In genomic region chr11:103997082-103997481, GRCh38 we compare ENCODE assay signal across 20 cellular contexts. TPM values are rescaled to one million over a fixed set of nuclear protein-coding genes. Genes with fewer than 3 reads are reported as not detected.
A peak's percentile ranks its signal among the peaks of the same experiment; 100 is the strongest.
DNase-seq lines count a peak whose midpoint lies in the region; ATAC-seq and TF ChIP-seq lines count a peak whose summit lies in the region.
"Had no signal": no experiment of that assay in that cellular context is flagged by ENCODE, and none has a peak within 500 bp of the region (broad histone marks: within the 10 kb centered on the region; RNA-seq: fewer than 3 reads in every experiment).

No MANE protein-coding gene starts in this region.

- H3K4me1 Mint-ChIP-seq in stimulated activated naive CD8-positive, alpha-beta T cell treated with anti-CD3 and anti-CD28 coated beads, Interleukin-15, amount 100 ng/mL, for 72 hours, result no peaks in the 10 kb centered on the region
- H3K4me1 Mint-ChIP-seq in osteocyte (ENCODE audit: unreplicated experiment), result peaks cover 16% of the 10 kb centered on the region
- H3K4me1 Mint-ChIP-seq: activated CD4-positive, alpha-beta T cell treated with anti-CD3 and anti-CD28 coated beads, Interleukin-2, amount 10 ng/mL, durations not matched to agents 7 days and 5 days had no signal

- ATAC-seq in GM19043 (IDR thresholded peaks at IDR 0.05; ENCODE audit: low read depth, unreplicated experiment) (peak; percentile 50), GM21723 (IDR thresholded peaks at IDR 0.05; ENCODE audit: unreplicated experiment) (peak; percentile 59), HG03175 (IDR thresholded peaks at IDR 0.05; ENCODE audit: unreplicated experiment) (peak; percentile 61), left cardiac atrium (no peak)
- no peak for ATAC-seq in stimulated activated naive CD8-positive, alpha-beta T cell treated with anti-CD3 and anti-CD28 coated beads, Interleukin-15, amount 100 ng/mL, for 72 hours

- peaks cover 0 to 4% of the 10 kb centered on the region in 2 donors for H3K9me3 Mint-ChIP-seq in stimulated activated naive CD8-positive, alpha-beta T cell treated with anti-CD3 and anti-CD28 coated beads, Interleukin-15, amount 100 ng/mL, for 72 hours
- no peaks in the 10 kb centered on the region for H3K9me3 Mint-ChIP-seq in osteocyte (ENCODE audit: unreplicated experiment)
- H3K9me3 Mint-ChIP-seq: activated CD4-positive, alpha-beta T cell treated with anti-CD3 and anti-CD28 coated beads, Interleukin-2, amount 10 ng/mL, durations not matched to agents 7 days and 5 days; CD4-positive, alpha-beta T cell had no signal

- no peaks in the 10 kb centered on the region for H3K27me3 ChIP-seq in GM06990 (replicated peaks; ENCODE audit: control insufficient read depth, insufficient read depth, low read length)

- H3K27ac Mint-ChIP-seq in stimulated activated naive CD8-positive, alpha-beta T cell treated with anti-CD3 and anti-CD28 coated beads, Interleukin-15, amount 100 ng/mL, for 72 hours, result no peak overlapping the region
- H3K27ac Mint-ChIP-seq in osteocyte (ENCODE audit: unreplicated experiment), result no peak overlapping the region
- H3K27ac Mint-ChIP-seq: activated CD4-positive, alpha-beta T cell treated with anti-CD3 and anti-CD28 coated beads, Interleukin-2, amount 10 ng/mL, durations not matched to agents 7 days and 5 days; CD4-positive, alpha-beta T cell had no signal

- intact Hi-C loops in left cardiac atrium (cut with DNase I), result no loop called here

- H3K36me3 Mint-ChIP-seq in osteocyte (ENCODE audit: unreplicated experiment), result no peaks in the 10 kb centered on the region

- H3K4me3 Mint-ChIP-seq in stimulated activated naive CD8-positive, alpha-beta T cell treated with anti-CD3 and anti-CD28 coated beads, Interleukin-15, amount 100 ng/mL, for 72 hours, result no peak overlapping the region
- no peak overlapping the region for H3K4me3 Mint-ChIP-seq in osteocyte (ENCODE audit: unreplicated experiment)
- H3K4me3 Mint-ChIP-seq: activated CD4-positive, alpha-beta T cell treated with anti-CD3 and anti-CD28 coated beads, Interleukin-2, amount 10 ng/mL, durations not matched to agents 7 days and 5 days; CD4-positive, alpha-beta T cell had no signal

- H3K27me3 Mint-ChIP-seq in stimulated activated naive CD8-positive, alpha-beta T cell treated with anti-CD3 and anti-CD28 coated beads, Interleukin-15, amount 100 ng/mL, for 72 hours, result no peaks in the 10 kb centered on the region
- H3K27me3 Mint-ChIP-seq in osteocyte (ENCODE audit: unreplicated experiment), result no peaks in the 10 kb centered on the region
- H3K27me3 Mint-ChIP-seq: activated CD4-positive, alpha-beta T cell treated with anti-CD3 and anti-CD28 coated beads, Interleukin-2, amount 10 ng/mL, durations not matched to agents 7 days and 5 days; CD4-positive, alpha-beta T cell had no signal

- H3K36me3 ChIP-seq in GM06990 (ENCODE audit: control insufficient read depth, insufficient read depth, low read length), result no peaks in the 10 kb centered on the region

- TF ChIP-seq CTCF in GM06990 (IDR thresholded peaks at IDR 0.05; ENCODE audit: insufficient read depth, low read length, poor library complexity, severe bottlenecking), result no peak
- TF ChIP-seq CTCF in osteocyte (IDR thresholded peaks at IDR 0.05), result no peak

- DNase-seq in GM06990 (ENCODE audit: extremely low read depth, insufficient read length) (peak; percentile 8), left cardiac atrium (no peak), NCI-H82 (lab: John Stamatoyannopoulos, UW) (no peak), osteocyte (ENCODE audit: extremely low spot score, unreplicated experiment) (no peak)
- no peak for DNase-seq in stimulated activated naive CD8-positive, alpha-beta T cell treated with anti-CD3 and anti-CD28 coated beads, Interleukin-15, amount 100 ng/mL, for 72 hours
- DNase-seq: activated CD4-positive, alpha-beta T cell treated with anti-CD3 and anti-CD28 coated beads, Interleukin-2, amount 10 ng/mL, durations not matched to agents 7 days and 5 days; amniotic stem cell; CD4-positive, alpha-beta T cell; glutamatergic neuron; HCEC 1CT; islet precursor cell; NCI-H2029; NCI-H774 had no signal

- H3K4me3 ChIP-seq in GM06990 (replicated peaks; ENCODE audit: low read depth, low read length), result no peak overlapping the region
- H3K4me3 ChIP-seq: smooth muscle cell had no signal

RNA-seq across cellular contexts. Expression of gene DDI1, which starts 39.4 kb away (rescaled TPM):
- total RNA-seq in left cardiac atrium, result not detected
- not detected in 2 replicates for total RNA-seq in osteocyte
- total RNA-seq: activated CD4-positive, alpha-beta T cell treated with anti-CD3 and anti-CD28 coated beads, Interleukin-2, amount 10 ng/mL, durations not matched to agents 7 days and 5 days; CD4-positive, alpha-beta T cell; epithelial cell of proximal tubule; mononuclear cell; osteoblast; smooth muscle cell had no signal

Comparison
In these comparisons a context has a peak if more than half of its experiments do, and no peak if none do; other contexts are left out.
1. ATAC-seq: peak in GM19043 (single experiment), GM21723 (single experiment) and HG03175 (single experiment); none in left cardiac atrium (0 of 2) and stimulated activated naive CD8-positive, alpha-beta T cell treated with anti-CD3 and anti-CD28 coated beads, Interleukin-15, amount 100 ng/mL, for 72 hours (single experiment).